Comparison of ENCODE assay signal across 8 cellular contexts in the genomic region with DNA sequence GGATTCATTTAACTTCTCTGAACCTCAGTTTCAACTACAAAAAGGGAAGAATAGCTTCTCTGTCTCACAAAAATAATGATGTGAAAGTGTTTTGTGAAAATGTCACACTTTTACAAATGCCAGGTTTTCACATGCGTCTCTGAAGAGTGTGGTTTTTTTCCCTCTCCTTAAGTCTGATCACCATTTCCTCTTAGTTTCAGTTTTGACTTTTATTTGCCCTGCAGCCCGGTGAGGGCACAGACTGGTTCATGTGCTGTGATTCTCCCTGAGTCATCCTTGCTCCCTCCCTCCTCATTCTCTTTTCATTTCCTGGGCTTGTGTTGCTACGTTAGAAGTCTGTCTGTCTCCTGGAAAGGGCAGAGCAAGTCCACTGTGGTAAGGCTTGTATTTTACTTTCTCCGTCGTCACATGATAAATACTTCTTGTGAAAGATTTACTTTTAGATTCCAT.
A peak's percentile ranks its signal among the peaks of the same experiment; 100 is the strongest.
DNase-seq lines count a peak whose midpoint lies in the region; ATAC-seq and TF ChIP-seq lines count a peak whose summit lies in the region.

No MANE protein-coding gene starts in this region.

- WGBS in adrenal gland, 4 donors, result 2 to 6% (median 5%) methylated on average over 5 of the region's 5 CpGs

- no peak for TF ChIP-seq CTCF in Panc1 (IDR thresholded peaks at IDR 0.05)
- no peak for TF ChIP-seq CTCF in adrenal gland (IDR thresholded peaks at IDR 0.05)
- no peak for TF ChIP-seq CTCF in right atrium auricular region (IDR thresholded peaks at IDR 0.05)

- no TSS peak for BruUV-seq in Panc1 (replicated peaks; lab: Mats Ljungman, UMichigan)

- in situ Hi-C loops in Panc1 (cut with HindIII; ENCODE audit: low pct_unique_long_range_greater_than_20kb, low sequenced_read_pairs), result no loop called here

- peak; percentile 57 to 97 for TF ChIP-seq POLR2A in adrenal gland (IDR thresholded peaks at IDR 0.05)

- H3K4me3 ChIP-seq in Panc1 (ENCODE audit: low read depth in 2 of 2, low read length in 2 of 2) (peak overlapping the region; percentile 24 to 49), adrenal gland (peak overlapping the region in 2 of 4 donors; percentile 24 to 56), right atrium auricular region (peak overlapping the region in 1 of 2 donors; percentile 17), rectal smooth muscle tissue (ENCODE audit: low read length) (peak overlapping the region; percentile 9)

- H3K4me1 ChIP-seq in Panc1 (ENCODE audit: control insufficient read depth, insufficient read depth, low read length), result peaks cover 18% of the 10 kb centered on the region
- H3K4me1 ChIP-seq in adrenal gland (replicated peaks in 1 of 2), result peaks cover 4 to 37% of the 10 kb centered on the region in 2 donors
- H3K4me1 ChIP-seq in right atrium auricular region, result peaks cover 0 to 7% of the 10 kb centered on the region in 2 donors
- peaks cover 6% of the 10 kb centered on the region for H3K4me1 ChIP-seq in rectal smooth muscle tissue (ENCODE audit: control insufficient read depth, insufficient read depth, low read length)

- CTCF ChIA-PET in Panc1 (lab: Charles Lee), result no interaction called here

- ATAC-seq in HG03064 (IDR thresholded peaks at IDR 0.05; ENCODE audit: low read depth, unreplicated experiment), result peak; percentile 89
- peak; percentile 98 for ATAC-seq in Panc1

- DNase-seq in activated effector memory CD4-positive, alpha-beta T cell treated with anti-CD3 and anti-CD28 coated beads, Interleukin-2, amount 50 U/mL, for 16 hours, result peak; percentile 68
- DNase-seq in activated effector memory CD4-positive, alpha-beta T cell treated with Interleukin-2 at 50 U/mL for 16 hours, result no peak
- DNase-seq in Panc1 (ENCODE audit: low read depth, low spot score) (peak; percentile 83), adrenal gland (peak; percentile 71 to 92 (median 85)), right atrium auricular region (ENCODE audit: low spot score) (no peak), NCI-H1436 treated with DMSO at 0.1 percent for 48 hours (lab: John Stamatoyannopoulos, UW) (no peak)

- H3K36me3 ChIP-seq in Panc1 (ENCODE audit: control insufficient read depth, insufficient read depth, low read length) (no peaks in the 10 kb centered on the region; the same call in 1 of the 2 replicates), adrenal gland (replicated peaks in 1 of 2) (peaks cover 0 to 7% of the 10 kb centered on the region in 2 donors), right atrium auricular region (peaks cover 33% of the 10 kb centered on the region), rectal smooth muscle tissue (ENCODE audit: control insufficient read depth, insufficient read depth, low read length) (peaks cover 2% of the 10 kb centered on the region)

- POLR2A ChIA-PET in Panc1 (lab: Charles Lee), result interaction anchor here (0.7 kb wide), 1 partner anchor 67 kb away, joined by 3 read pairs; no protein-coding TSS in a partner anchor

- H3K9me3 ChIP-seq in Panc1 (ENCODE audit: control insufficient read depth, insufficient read depth, low read depth, low read length) (no peaks in the 10 kb centered on the region), adrenal gland (replicated peaks in 1 of 3) (no peaks in the 10 kb centered on the region), right atrium auricular region (no peaks in the 10 kb centered on the region)

- intact Hi-C loops in Panc1 (cut with micrococcal nuclease; ENCODE audit: unreplicated experiment) (no loop called here), adrenal gland (cut with DNase I) (no loop called here)

- H3K27ac ChIP-seq in Panc1 (ENCODE audit: low read length) (peak overlapping the region; percentile 75), adrenal gland (peak overlapping the region; percentile 69 to 82 (median 79)), right atrium auricular region (peak overlapping the region; percentile 17 to 55), rectal smooth muscle tissue (ENCODE audit: low read depth, low read length) (peak overlapping the region; percentile 70)

- H3K9ac ChIP-seq in rectal smooth muscle tissue (ENCODE audit: low read length), result no peak overlapping the region

- no peaks in the 10 kb centered on the region for H3K27me3 ChIP-seq in Panc1 (ENCODE audit: control insufficient read depth, insufficient read depth, low read length)
- no peaks in the 10 kb centered on the region for H3K27me3 ChIP-seq in adrenal gland
- no peaks in the 10 kb centered on the region for H3K27me3 ChIP-seq in right atrium auricular region
- H3K27me3 ChIP-seq in rectal smooth muscle tissue (ENCODE audit: control insufficient read depth, insufficient read depth, low read length), result no peaks in the 10 kb centered on the region

Comparison
In these comparisons a context has a peak if more than half of its experiments do, and no peak if none do; other contexts are left out.
1. DNase-seq: peak in activated effector memory CD4-positive, alpha-beta T cell treated with anti-CD3 and anti-CD28 coated beads, Interleukin-2, amount 50 U/mL, for 16 hours (single experiment), Panc1 (single experiment) and adrenal gland (7 of 7); none in activated effector memory CD4-positive, alpha-beta T cell treated with Interleukin-2 at 50 U/mL for 16 hours (single experiment), right atrium auricular region (single experiment) and NCI-H1436 treated with DMSO at 0.1 percent for 48 hours (single experiment).
2. Peak in every context shown above with its lines, with median percentiles within 50 percentile points of each other: H3K27ac ChIP-seq.